Comparison of ENCODE assay signal across 33 cellular contexts in genomic region chr6:45658396-45658795, GRCh38.
"Had no signal": no experiment of that assay in that cellular context is flagged by ENCODE, and none has a peak within 500 bp of the region (broad histone marks: within the 10 kb centered on the region; RNA-seq: fewer than 3 reads in every experiment).

No MANE protein-coding gene starts in this region.

- H3K27ac ChIP-seq: ascending aorta, brain microvascular endothelial cell, epithelial cell of prostate, esophagus squamous epithelium, foreskin keratinocyte, heart left ventricle, neural progenitor cell, parathyroid adenoma, right atrium auricular region, suprapubic skin, tibial artery, upper lobe of right lung, VCaP had no signal

- H3K9ac ChIP-seq: neural progenitor cell, parathyroid adenoma had no signal

- H3K36me3 ChIP-seq: ascending aorta, brain microvascular endothelial cell, esophagus squamous epithelium, heart left ventricle, neural progenitor cell, right atrium auricular region, suprapubic skin, tibial artery, upper lobe of right lung had no signal

- H3K4me3 Mint-ChIP-seq: activated naive CD4-positive, alpha-beta T cell treated with anti-CD3 and anti-CD28 coated beads for 36 hours; activated naive CD8-positive, alpha-beta T cell treated with anti-CD3 and anti-CD28 coated beads for 36 hours; immature natural killer cell; natural killer cell; neural progenitor cell had no signal

- H3K36me3 Mint-ChIP-seq: memory B cell, natural killer cell, neural progenitor cell, T-cell had no signal

- FAIRE-seq: endometrium, kidney, TTC549 had no signal

- ATAC-seq: foreskin keratinocyte, heart left ventricle, natural killer cell, upper lobe of right lung had no signal

- H3K4me3 ChIP-seq: ascending aorta, esophagus squamous epithelium, heart left ventricle, neural progenitor cell, right atrium auricular region, suprapubic skin, tibial artery, upper lobe of right lung had no signal

- H3K9me3 Mint-ChIP-seq: memory B cell, natural killer cell had no signal

- H3K4me2 ChIP-seq: neural progenitor cell had no signal

- H2AFZ ChIP-seq: neural progenitor cell, parathyroid adenoma had no signal

- H3K27me3 ChIP-seq: ascending aorta, brain microvascular endothelial cell, right atrium auricular region had no signal

- H3K79me2 ChIP-seq: parathyroid adenoma had no signal

- H3K27ac Mint-ChIP-seq: activated naive CD4-positive, alpha-beta T cell treated with anti-CD3 and anti-CD28 coated beads for 36 hours; activated naive CD8-positive, alpha-beta T cell treated with anti-CD3 and anti-CD28 coated beads for 36 hours; activated T-cell treated with anti-CD3 and anti-CD28 coated beads, Interleukin-2, amount 50 U/mL, for 72 hours; immature natural killer cell; memory B cell; natural killer cell; neural progenitor cell had no signal

- H3K4me1 ChIP-seq: ascending aorta, neural progenitor cell, parathyroid adenoma, upper lobe of right lung had no signal

- H3K9me3 ChIP-seq: ascending aorta, esophagus squamous epithelium, right atrium auricular region, suprapubic skin, tibial artery, upper lobe of right lung had no signal

- DNase-seq: activated CD4-positive, alpha-beta T cell treated with anti-CD3 and anti-CD28 coated beads for 4 hours; activated CD4-positive, alpha-beta T cell treated with anti-CD3 and anti-CD28 coated beads, Interleukin-2, amount 50 U/mL, for 4 hours; activated effector memory CD4-positive, alpha-beta T cell treated with anti-CD3 and anti-CD28 coated beads, Interleukin-2, amount 50 U/mL, for 16 hours; activated naive CD8-positive, alpha-beta T cell treated with anti-CD3 and anti-CD28 coated beads for 36 hours; activated T-cell treated with anti-CD3 and anti-CD28 coated beads for 4 hours; activated T-cell treated with anti-CD3 and anti-CD28 coated beads, Interleukin-2, amount 50 U/mL, for 72 hours; brain microvascular endothelial cell; effector CD8-positive, alpha-beta T cell; esophagus squamous epithelium; foreskin keratinocyte; heart left ventricle; hypothalamus; immature natural killer cell; kidney; natural killer cell; occipital lobe; stimulated activated CD4-positive, alpha-beta T cell treated with anti-CD3 and anti-CD28 coated beads, Interleukin-15, amount 100 ng/mL, for 24 hours; stimulated activated CD4-positive, alpha-beta T cell treated with anti-CD3 and anti-CD28 coated beads, Interleukin-2, amount 100 ng/mL, for 24 hours; T-cell; T-helper 9 cell; tibial artery; upper lobe of right lung had no signal

- H3K4me1 Mint-ChIP-seq: natural killer cell, neural progenitor cell had no signal
